1 cellular context compared by ENCODE assay signal in the genomic region with DNA sequence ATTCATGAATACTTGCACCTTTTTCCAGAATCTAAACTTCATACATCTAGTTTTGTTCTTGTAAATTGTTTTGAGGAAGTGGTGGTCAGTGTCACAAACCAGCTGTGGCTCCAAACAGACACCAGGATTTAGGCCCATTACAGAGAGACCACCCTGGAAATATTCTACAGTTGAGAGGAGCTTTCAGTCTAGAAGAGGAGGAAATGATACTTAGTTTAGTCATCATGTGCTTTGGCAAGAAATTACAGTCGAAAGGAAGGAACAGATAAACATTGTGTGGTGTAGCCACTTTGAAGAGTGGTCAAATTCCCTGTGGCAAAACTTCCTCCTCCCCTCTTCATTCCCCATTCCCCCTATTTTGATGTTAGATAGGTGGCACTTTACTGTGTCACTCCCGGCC.
A peak's percentile ranks its signal among the peaks of the same experiment; 100 is the strongest.
TF ChIP-seq lines count a peak whose summit lies in the region.

No MANE protein-coding gene starts in this region.

TF ChIP-seq in endothelial cell of umbilical vein, 7 proteins besides CTCF, POLR2A, EP300 and RAD21:
- TF ChIP-seq EZH2 (IDR thresholded peaks at IDR 0.05; ENCODE audit: borderline replicate concordance, low read depth, low read length, severe bottlenecking) = no peak
- peak; percentile 81 for TF ChIP-seq GATA2 (IDR thresholded peaks at IDR 0.05; ENCODE audit: insufficient read depth, insufficient read length, low read depth, low read length)
- TF ChIP-seq FOS (IDR thresholded peaks at IDR 0.05; ENCODE audit: borderline replicate concordance, insufficient read depth, low read length) = peak; percentile 92
- no peak for TF ChIP-seq MYC (IDR thresholded peaks at IDR 0.05; ENCODE audit: low read depth, low read length)
- TF ChIP-seq POLR2AphosphoS5 (IDR thresholded peaks at IDR 0.05; ENCODE audit: insufficient read depth, low read depth, low read length) = peak; percentile 86
- TF ChIP-seq JUN (IDR thresholded peaks at IDR 0.05; ENCODE audit: borderline replicate concordance, insufficient read depth, insufficient read length, low read depth) = peak; percentile 86
